In genomic region chr15:90062729-90063684, GRCh38 we compare ENCODE assay signal across 8 cellular contexts. TPM values are rescaled to one million over a fixed set of nuclear protein-coding genes. Genes with fewer than 3 reads are reported as not detected.
DNase-seq lines count a peak whose midpoint lies in the region; ATAC-seq and TF ChIP-seq lines count a peak whose summit lies in the region.

No MANE protein-coding gene starts in this region.

- peaks cover 9% of the 10 kb centered on the region; the same call in 1 of the 2 replicates for H3F3A ChIP-seq in GM23338 (replicated peaks; ENCODE audit: low read depth)

- H3K36me3 ChIP-seq in GM23338 (ENCODE audit: insufficient read depth) (no peaks in the 10 kb centered on the region), Peyer's patch (peaks cover 0 to 8% (median 0%) of the 10 kb centered on the region in 3 donors), psoas muscle (ENCODE audit: insufficient read depth in 1 of 2, low read depth in 1 of 2) (peaks cover 0 to 7% of the 10 kb centered on the region in 2 donors)

- H3K9me3 ChIP-seq in Peyer's patch (no peaks in the 10 kb centered on the region), psoas muscle (no peaks in the 10 kb centered on the region)

- H2AFZ ChIP-seq in GM23338: no peak overlapping the region

- H3K4me1 Mint-ChIP-seq in GM23338: peaks cover 53% of the 10 kb centered on the region

- TF ChIP-seq CTCF in GM23338 (conservative IDR thresholded peaks at IDR 0.05; ENCODE audit: low read depth in 2 of 2) (no peak), Peyer's patch (IDR thresholded peaks at IDR 0.05) (no peak), foreskin keratinocyte (conservative IDR thresholded peaks at IDR 0.05) (no peak), psoas muscle (IDR thresholded peaks at IDR 0.05) (no peak)

- 0 out of 2 replicates have a peak, but pooled peaks cover 4% of the 10 kb centered on the region for H3K79me2 ChIP-seq in GM23338 (replicated peaks; ENCODE audit: insufficient read depth)

- H3K9me3 Mint-ChIP-seq in GM23338: no peaks in the 10 kb centered on the region

- peak; percentile 2 for ATAC-seq in GM23338
- peak; percentile 21 for ATAC-seq in foreskin keratinocyte
- ATAC-seq in psoas muscle: peak in 3 of 4 donors; percentile 18 to 30 (median 25)
- no peak for ATAC-seq in GM21447 (IDR thresholded peaks at IDR 0.05; ENCODE audit: unreplicated experiment)
- no peak for ATAC-seq in GM19397 (IDR thresholded peaks at IDR 0.05; ENCODE audit: unreplicated experiment)

- H3K4me3 ChIP-seq in GM23338 (no peak overlapping the region; the same call in 1 of the 2 replicates), Peyer's patch (no peak overlapping the region), psoas muscle (no peak overlapping the region)

- H3K36me3 Mint-ChIP-seq in GM23338 (ENCODE audit: low read depth): peaks cover 1% of the 10 kb centered on the region; the same call in 2 of the 3 replicates

- H3K27me3 Mint-ChIP-seq in GM23338 (ENCODE audit: insufficient read depth, low read depth, poor library complexity): peaks cover 23% of the 10 kb centered on the region

- no peaks in the 10 kb centered on the region; the same call in 1 of the 2 replicates for H4K20me1 ChIP-seq in GM23338 (replicated peaks; ENCODE audit: insufficient read depth)

- no peaks in the 10 kb centered on the region for H3K9me2 ChIP-seq in GM23338 (ENCODE audit: insufficient read depth)

- H3K4me1 ChIP-seq in GM23338 (ENCODE audit: insufficient read depth): peaks cover 41% of the 10 kb centered on the region
- peaks cover 16 to 66% (median 29%) of the 10 kb centered on the region in 4 donors for H3K4me1 ChIP-seq in Peyer's patch
- H3K4me1 ChIP-seq in foreskin keratinocyte: peaks cover 20% of the 10 kb centered on the region
- H3K4me1 ChIP-seq in psoas muscle: peaks cover 50% of the 10 kb centered on the region

- peak overlapping the region; percentile 14; the same call in 1 of the 3 replicates for H3K4me3 Mint-ChIP-seq in GM23338

- H3K27ac ChIP-seq in GM23338 (ENCODE audit: low read depth) (peak overlapping the region; percentile 85), Peyer's patch (peak overlapping the region; percentile 72 to 83 (median 76)), foreskin keratinocyte (peak overlapping the region; percentile 99), psoas muscle (peak overlapping the region; percentile 82)

- no peak for TF ChIP-seq POLR2A in Peyer's patch (IDR thresholded peaks at IDR 0.05)

- DNase-seq in GM23338 (ENCODE audit: low spot score) (no peak), Peyer's patch (no peak), foreskin keratinocyte (no peak), psoas muscle (peak in 1 of 2 donors; percentile 57), SKM-1 treated with dmso at 0.1 percent for 144 hours (lab: John Stamatoyannopoulos, UW; ENCODE audit: unreplicated experiment) (no peak), putamen (ENCODE audit: low spot score) (no peak)

- peak overlapping the region; percentile 93 for H3K27ac Mint-ChIP-seq in GM23338

- WGBS in psoas muscle, 3 donors: 60 to 71% (median 62%) methylated on average over 28 of the region's 28 CpGs

- intact Hi-C loops in psoas muscle (cut with DNase I): no loop called here

- H3K27me3 ChIP-seq in GM23338 (ENCODE audit: insufficient read depth) (no peaks in the 10 kb centered on the region), Peyer's patch (no peaks in the 10 kb centered on the region), foreskin keratinocyte (no peaks in the 10 kb centered on the region), psoas muscle (ENCODE audit: insufficient read depth in 3 of 3, low read length in 2 of 3) (no peaks in the 10 kb centered on the region)

- H3K4me2 ChIP-seq in GM23338: peak overlapping the region; percentile 68

TF ChIP-seq in GM23338, 12 proteins besides CTCF, POLR2A, EP300 and RAD21 (continues in another document):
- TF ChIP-seq NANOG (IDR thresholded peaks at IDR 0.05; ENCODE audit: borderline replicate concordance): no peak
- no peak for TF ChIP-seq JUNB (IDR thresholded peaks at IDR 0.05; ENCODE audit: unreplicated experiment)
- no peak for TF ChIP-seq REST (IDR thresholded peaks at IDR 0.05; ENCODE audit: unreplicated experiment)
- no peak for TF ChIP-seq STAT1 (IDR thresholded peaks at IDR 0.05; ENCODE audit: unreplicated experiment)
- no peak for TF ChIP-seq ETS1 (IDR thresholded peaks at IDR 0.05)
- no peak for TF ChIP-seq CREB1 (CRISPR knock-in tag; IDR thresholded peaks at IDR 0.05; ENCODE audit: low read depth)

RNA-seq across cellular contexts. Expression of gene IDH2, which starts 39.3 kb away (rescaled TPM):
- 63.6 and 64.0 TPM in 2 replicates for total RNA-seq in GM23338 (2014; rRNA removed; shearing (Covaris generic))
- polyA plus RNA-seq in GM23338 (2016; fragmentation: Nextera tagmentation; extraction: Ambion mirVana): 54.9 and 58.1 TPM in 2 replicates
- total RNA-seq in Peyer's patch: 100 to 1,000 TPM in 3 of 4 donors, 10 to 100 TPM in 1; 89.9 to 184 (median 119) TPM
- total RNA-seq in foreskin keratinocyte: 60.1 and 69.6 TPM in 2 replicates
- 75.0 and 88.2 TPM in 2 replicates for polyA plus RNA-seq in foreskin keratinocyte
- 100 to 1,000 TPM; 513 to 926 (median 752) TPM for total RNA-seq in psoas muscle
- polyA plus RNA-seq in psoas muscle: 100 to 1,000 TPM; 365 to 759 (median 405) TPM

Comparison
In these comparisons a context has a peak if more than half of its experiments do, and no peak if none do; other contexts are left out.
1. ATAC-seq: peak in GM23338 (single experiment), foreskin keratinocyte (single experiment) and psoas muscle (3 of 4); none in GM21447 (single experiment) and GM19397 (single experiment).
2. Peak in every context shown above with its lines, with median percentiles within 50 percentile points of each other: H3K27ac ChIP-seq.